In the genomic region with DNA sequence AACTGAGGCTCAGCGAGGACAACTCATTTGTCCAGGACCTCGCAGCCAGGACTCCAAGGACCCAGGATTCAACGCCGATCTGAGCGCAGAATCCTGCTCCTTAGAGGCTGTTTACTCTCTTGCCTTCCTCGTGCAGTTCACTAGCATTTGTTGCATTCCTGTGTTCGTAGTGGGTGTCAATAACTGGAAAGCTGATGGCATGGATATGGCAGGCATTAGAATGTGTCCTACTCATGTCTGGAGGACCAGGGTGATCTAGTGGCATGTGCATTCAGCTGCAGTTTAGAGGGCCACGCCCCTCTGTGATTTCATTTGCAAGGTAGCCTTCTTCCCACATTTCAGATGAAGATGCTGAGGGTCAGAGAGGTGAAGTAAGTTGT, we compare ENCODE assay signal across 10 cellular contexts. TPM values are rescaled to one million over a fixed set of nuclear protein-coding genes. Genes with fewer than 3 reads are reported as not detected.
A peak's percentile ranks its signal among the peaks of the same experiment; 100 is the strongest.
DNase-seq lines count a peak whose midpoint lies in the region; FAIRE-seq lines count a peak whose summit lies in the region.
"Had no signal": no experiment of that assay in that cellular context is flagged by ENCODE, and none has a peak within 500 bp of the region (broad histone marks: within the 10 kb centered on the region; RNA-seq: fewer than 3 reads in every experiment).

No MANE protein-coding gene starts in this region.

- intact Hi-C loops in posterior vena cava (cut with DNase I) = loop anchor here in 1 of 2 donors (2.0 kb wide), 1 partner anchor 63 kb away; no protein-coding TSS in a partner anchor

- H3K9me3 Mint-ChIP-seq in activated naive CD4-positive, alpha-beta T cell treated with anti-CD3 and anti-CD28 coated beads, Interleukin-2, amount 50 U/mL, for 24 hours = no peaks in the 10 kb centered on the region

- H3K27me3 ChIP-seq in mononuclear cell (ENCODE audit: insufficient read depth, low read length) = no peaks in the 10 kb centered on the region

- H3K9me3 ChIP-seq in mononuclear cell (ENCODE audit: low read depth, low read length) = no peaks in the 10 kb centered on the region

- FAIRE-seq in urothelium cell line (lab: Jason Lieb, UNC) (peak; percentile 52), HTR-8/SVneo (lab: Jason Lieb, UNC) (no peak)

- no peaks in the 10 kb centered on the region for H3K27me3 Mint-ChIP-seq in activated naive CD4-positive, alpha-beta T cell treated with anti-CD3 and anti-CD28 coated beads, Interleukin-2, amount 50 U/mL, for 24 hours

- in situ Hi-C loops in T47D (cut with HindIII; ENCODE audit: low pct_unique_long_range_greater_than_20kb, low sequenced_read_pairs) = no loop called here

- H3K4me3 Mint-ChIP-seq in activated naive CD4-positive, alpha-beta T cell treated with anti-CD3 and anti-CD28 coated beads, Interleukin-2, amount 50 U/mL, for 24 hours = peak overlapping the region; percentile 85

- peaks cover 60% of the 10 kb centered on the region for H3K4me1 ChIP-seq in mononuclear cell (ENCODE audit: insufficient read depth, low read length)

- DNase-seq in activated naive CD4-positive, alpha-beta T cell (lab: John Stamatoyannopoulos, UW) = no peak
- peak; percentile 48 to 64 for DNase-seq in T47D (ENCODE audit: low read depth in 1 of 2, low spot score in 1 of 2)
- DNase-seq in urothelium cell line (ENCODE audit: low spot score) = no peak
- DNase-seq in HTR-8/SVneo (ENCODE audit: insufficient read length, low spot score) = no peak
- no peak for DNase-seq in NOMO-1 (lab: John Stamatoyannopoulos, UW; ENCODE audit: unreplicated experiment in 2 of 2)
- no peak for DNase-seq in posterior vena cava (ENCODE audit: low spot score)
- DNase-seq: GF-D8 had no signal

- H3K36me3 Mint-ChIP-seq in activated naive CD4-positive, alpha-beta T cell treated with anti-CD3 and anti-CD28 coated beads, Interleukin-2, amount 50 U/mL, for 24 hours = no peaks in the 10 kb centered on the region

- H3K27ac Mint-ChIP-seq in activated naive CD4-positive, alpha-beta T cell treated with anti-CD3 and anti-CD28 coated beads, Interleukin-2, amount 50 U/mL, for 24 hours = peak overlapping the region; percentile 62

- peaks cover 13% of the 10 kb centered on the region for H3K4me1 Mint-ChIP-seq in activated naive CD4-positive, alpha-beta T cell treated with anti-CD3 and anti-CD28 coated beads, Interleukin-2, amount 50 U/mL, for 24 hours

- peak overlapping the region; percentile 37 for H3K4me3 ChIP-seq in mononuclear cell (ENCODE audit: low read length)

RNA-seq across cellular contexts. Expression of gene CRISPLD2, which starts 0.5 kb away (rescaled TPM):
- total RNA-seq in mononuclear cell (17.5 TPM), posterior vena cava (100 to 1,000 TPM; 259 to 311 TPM)
- total RNA-seq: HT1080 had no signal

Comparison
In these comparisons a context has a peak if more than half of its experiments do, and no peak if none do; other contexts are left out.
1. DNase-seq: peak in T47D (2 of 2); none in activated naive CD4-positive, alpha-beta T cell (0 of 4), urothelium cell line (single experiment), HTR-8/SVneo (single experiment), NOMO-1 (0 of 2) and posterior vena cava (single experiment).
2. RNA of gene CRISPLD2, which starts 0.5 kb away (total RNA-seq): 259 to 311 TPM in posterior vena cava; 17.5 TPM in mononuclear cell (single experiment); every median in the first group is over 10 times any median in the second.